Comparison of ENCODE assay signal across 22 cellular contexts in genomic region chr17:57498443-57498842, GRCh38.
DNase-seq lines count a peak whose midpoint lies in the region; ATAC-seq and TF ChIP-seq lines count a peak whose summit lies in the region.
"Had no signal": no experiment of that assay in that cellular context is flagged by ENCODE, and none has a peak within 500 bp of the region (broad histone marks: within the 10 kb centered on the region; RNA-seq: fewer than 3 reads in every experiment).

No MANE protein-coding gene starts in this region.

- H3K4me3 Mint-ChIP-seq in activated naive CD8-positive, alpha-beta T cell treated with anti-CD3 and anti-CD28 coated beads for 36 hours = no peak overlapping the region
- H3K4me3 Mint-ChIP-seq in HFFc6 = no peak overlapping the region

- H3K4me1 Mint-ChIP-seq in activated naive CD8-positive, alpha-beta T cell treated with anti-CD3 and anti-CD28 coated beads for 36 hours = peaks cover 32% of the 10 kb centered on the region
- peaks cover 18% of the 10 kb centered on the region for H3K4me1 Mint-ChIP-seq in HFFc6 (ENCODE audit: low read depth)

- no peak overlapping the region for H3K4me2 ChIP-seq in trophoblast cell (ENCODE audit: low read length)
- H3K4me2 ChIP-seq: SK-N-SH had no signal

- no peak overlapping the region for H3K4me3 ChIP-seq in trophoblast cell (ENCODE audit: low read depth, low read length)

- no peaks in the 10 kb centered on the region for H3K9me3 ChIP-seq in trophoblast cell (ENCODE audit: insufficient read depth, low read depth, low read length)
- H3K9me3 ChIP-seq: SK-N-SH had no signal

- no peak overlapping the region for H2BK120ac ChIP-seq in trophoblast cell (ENCODE audit: insufficient read depth, low read length, poor library complexity)

- ATAC-seq in activated CD4-positive, CD25-positive, alpha-beta regulatory T cell treated with anti-CD3 and anti-CD28 coated beads, Interleukin-2, amount 50 U/mL, for 24 hours = peak; percentile 31 to 41
- ATAC-seq in HG03342 (IDR thresholded peaks at IDR 0.05; ENCODE audit: unreplicated experiment) = no peak
- ATAC-seq: PC-3 had no signal

- H4K91ac ChIP-seq in trophoblast cell (ENCODE audit: low read depth, low read length) = no peak overlapping the region

- no peaks in the 10 kb centered on the region for H3K27me3 Mint-ChIP-seq in activated naive CD8-positive, alpha-beta T cell treated with anti-CD3 and anti-CD28 coated beads for 36 hours
- H3K27me3 Mint-ChIP-seq in HFFc6 (ENCODE audit: insufficient read depth) = peaks cover 9% of the 10 kb centered on the region; the same call in 1 of the 2 replicates

- no peaks in the 10 kb centered on the region for H3K4me1 ChIP-seq in trophoblast cell (ENCODE audit: control insufficient read depth in 1 of 2, insufficient read depth in 2 of 2, low read length in 2 of 2)

- peaks cover 2% of the 10 kb centered on the region for H3K36me3 Mint-ChIP-seq in activated naive CD8-positive, alpha-beta T cell treated with anti-CD3 and anti-CD28 coated beads for 36 hours
- no peaks in the 10 kb centered on the region for H3K36me3 Mint-ChIP-seq in HFFc6 (ENCODE audit: low read depth)

- H3K27ac ChIP-seq in trophoblast cell (ENCODE audit: low read depth, low read length) = no peak overlapping the region
- H3K27ac ChIP-seq: 22Rv1 had no signal

- no CpG with 5 or more reads among the region's 7 CpGs for WGBS in trophoblast cell (ENCODE audit: extremely low coverage, insufficient coverage, insufficient read length)

- H3K14ac ChIP-seq in trophoblast cell (ENCODE audit: low read length) = no peak overlapping the region

- H3K18ac ChIP-seq in trophoblast cell (ENCODE audit: low read length) = peak overlapping the region; percentile 74

- H4K8ac ChIP-seq in trophoblast cell (ENCODE audit: low read depth, low read length) = no peak overlapping the region

- H3K79me2 ChIP-seq in trophoblast cell (ENCODE audit: control insufficient read depth, insufficient read depth, low read length, poor library complexity) = no peaks in the 10 kb centered on the region

- no peak overlapping the region for H3K4ac ChIP-seq in trophoblast cell (ENCODE audit: low read depth, low read length)

- no peak overlapping the region for H3K9ac ChIP-seq in trophoblast cell (ENCODE audit: low read length)
- H3K9ac ChIP-seq: SK-N-SH had no signal

- DNase-seq in activated CD4-positive, CD25-positive, alpha-beta regulatory T cell treated with anti-CD3 and anti-CD28 coated beads, Interleukin-2, amount 50 U/mL, for 72 hours = no peak
- DNase-seq in NCI-H510A (lab: John Stamatoyannopoulos, UW) (peak; percentile 21), trophoblast cell (no peak), pons (ENCODE audit: low spot score) (no peak), HFFc6 (no peak)
- DNase-seq in activated naive CD8-positive, alpha-beta T cell treated with anti-CD3 and anti-CD28 coated beads for 36 hours = no peak
- DNase-seq: ACHN, C1 segment of cervical spinal cord, H7, KG1, NCI-H1092 treated with DMSO at 0.1 percent for 48 hours, NCI-H146, NCI-H2029 treated with DMSO at 0.1 percent for 48 hours, NCI-H226, NCI-H524 treated with DMSO at 0.1 percent for 48 hours, PC-3, RPMI8226, SHP77, SK-N-SH had no signal

- no peak overlapping the region for H3K23ac ChIP-seq in trophoblast cell (ENCODE audit: low read length)

- H2BK12ac ChIP-seq in trophoblast cell (ENCODE audit: low read length) = no peak overlapping the region

- H3K36me3 ChIP-seq in trophoblast cell (ENCODE audit: control insufficient read depth in 1 of 2, insufficient read depth in 2 of 2, low read length in 2 of 2) = peaks cover 0 to 4% of the 10 kb centered on the region in 2 experiments

- no peaks in the 10 kb centered on the region for H3K9me3 Mint-ChIP-seq in activated naive CD8-positive, alpha-beta T cell treated with anti-CD3 and anti-CD28 coated beads for 36 hours
- H3K9me3 Mint-ChIP-seq in HFFc6 = no peaks in the 10 kb centered on the region

- no peaks in the 10 kb centered on the region for H3K27me3 ChIP-seq in trophoblast cell (ENCODE audit: insufficient read depth, low read length)

- no peak overlapping the region for H2AK5ac ChIP-seq in trophoblast cell (ENCODE audit: low read length)

- H2BK5ac ChIP-seq in trophoblast cell (ENCODE audit: low read depth, low read length, poor library complexity) = no peak overlapping the region

- H2AFZ ChIP-seq in trophoblast cell (ENCODE audit: insufficient read depth, low read length, poor library complexity) = no peak overlapping the region

- no peaks in the 10 kb centered on the region for H3K79me1 ChIP-seq in trophoblast cell (ENCODE audit: low read length)

- peak overlapping the region; percentile 28 for H3K27ac Mint-ChIP-seq in activated naive CD8-positive, alpha-beta T cell treated with anti-CD3 and anti-CD28 coated beads for 36 hours
- no peak overlapping the region for H3K27ac Mint-ChIP-seq in HFFc6

- no peak overlapping the region for H4K12ac ChIP-seq in trophoblast cell (ENCODE audit: low read depth, low read length)

- no peak for TF ChIP-seq CTCF in HFFc6 (IDR thresholded peaks at IDR 0.05)
